Comparison of ENCODE assay signal across 6 cellular contexts in genomic region chr11:124762624-124763155, GRCh38. TPM values are rescaled to one million over a fixed set of nuclear protein-coding genes. Genes with fewer than 3 reads are reported as not detected.
A peak's percentile ranks its signal among the peaks of the same experiment; 100 is the strongest.
DNase-seq lines count a peak whose midpoint lies in the region; ATAC-seq and TF ChIP-seq lines count a peak whose summit lies in the region.

No MANE protein-coding gene starts in this region.

- H3K36me3 Mint-ChIP-seq in activated naive CD4-positive, alpha-beta T cell treated with anti-CD3 and anti-CD28 coated beads, Interleukin-2, amount 50 U/mL, for 24 hours = peaks cover 4% of the 10 kb centered on the region
- H3K36me3 Mint-ChIP-seq in mesothelial cell of epicardium = peaks cover 14% of the 10 kb centered on the region

- H3K4me1 Mint-ChIP-seq in activated naive CD4-positive, alpha-beta T cell treated with anti-CD3 and anti-CD28 coated beads, Interleukin-2, amount 50 U/mL, for 24 hours = peaks cover 29% of the 10 kb centered on the region
- H3K4me1 Mint-ChIP-seq in mesothelial cell of epicardium = peaks cover 27% of the 10 kb centered on the region

- H3K9me3 Mint-ChIP-seq in activated naive CD4-positive, alpha-beta T cell treated with anti-CD3 and anti-CD28 coated beads, Interleukin-2, amount 50 U/mL, for 24 hours = no peaks in the 10 kb centered on the region
- H3K9me3 Mint-ChIP-seq in mesothelial cell of epicardium = no peaks in the 10 kb centered on the region

- peak; percentile 33 for DNase-seq in GM03348 (ENCODE audit: low spot score)
- no peak for DNase-seq in mesothelial cell of epicardium (ENCODE audit: low spot score in 2 of 2, unreplicated experiment in 2 of 2)
- no peak for DNase-seq in NK-92 (lab: John Stamatoyannopoulos, UW; ENCODE audit: unreplicated experiment)
- DNase-seq in SIG-M5 (lab: John Stamatoyannopoulos, UW) = no peak

- peak; percentile 6 for ATAC-seq in HG02870 (IDR thresholded peaks at IDR 0.05; ENCODE audit: unreplicated experiment)

- H3K4me3 Mint-ChIP-seq in activated naive CD4-positive, alpha-beta T cell treated with anti-CD3 and anti-CD28 coated beads, Interleukin-2, amount 50 U/mL, for 24 hours = peak overlapping the region; percentile 95
- H3K4me3 Mint-ChIP-seq in mesothelial cell of epicardium = peak overlapping the region; percentile 74

- no peak for TF ChIP-seq CTCF in mesothelial cell of epicardium (IDR thresholded peaks at IDR 0.05; ENCODE audit: unreplicated experiment)

- H3K27ac Mint-ChIP-seq in activated naive CD4-positive, alpha-beta T cell treated with anti-CD3 and anti-CD28 coated beads, Interleukin-2, amount 50 U/mL, for 24 hours = no peak overlapping the region
- H3K27ac Mint-ChIP-seq in mesothelial cell of epicardium = no peak overlapping the region

- peaks cover 15% of the 10 kb centered on the region for H3K27me3 Mint-ChIP-seq in activated naive CD4-positive, alpha-beta T cell treated with anti-CD3 and anti-CD28 coated beads, Interleukin-2, amount 50 U/mL, for 24 hours
- peaks cover 53% of the 10 kb centered on the region for H3K27me3 Mint-ChIP-seq in mesothelial cell of epicardium (ENCODE audit: low read depth)

RNA-seq across cellular contexts. Expression of gene ESAM, which starts 0.6 kb away (rescaled TPM):
- 0.85 to 1.1 TPM (median 0.95 TPM) in 3 replicates for total RNA-seq in mesothelial cell of epicardium

RNA-seq across cellular contexts. Expression of gene VSIG2, which starts 10.6 kb away (rescaled TPM):
- 0.25 to 0.66 TPM (median 0.44 TPM) in 3 replicates for total RNA-seq in mesothelial cell of epicardium

RNA-seq across cellular contexts. Expression of gene NRGN, which starts 22.9 kb away (rescaled TPM):
- 2.7 to 2.9 TPM (median 2.7 TPM) in 3 replicates for total RNA-seq in mesothelial cell of epicardium

RNA-seq across cellular contexts. Expression of gene MSANTD2, which starts 37.5 kb away (rescaled TPM):
- total RNA-seq in mesothelial cell of epicardium = 32.8 to 37.3 TPM (median 34.4 TPM) in 3 replicates
